In the genomic region with DNA sequence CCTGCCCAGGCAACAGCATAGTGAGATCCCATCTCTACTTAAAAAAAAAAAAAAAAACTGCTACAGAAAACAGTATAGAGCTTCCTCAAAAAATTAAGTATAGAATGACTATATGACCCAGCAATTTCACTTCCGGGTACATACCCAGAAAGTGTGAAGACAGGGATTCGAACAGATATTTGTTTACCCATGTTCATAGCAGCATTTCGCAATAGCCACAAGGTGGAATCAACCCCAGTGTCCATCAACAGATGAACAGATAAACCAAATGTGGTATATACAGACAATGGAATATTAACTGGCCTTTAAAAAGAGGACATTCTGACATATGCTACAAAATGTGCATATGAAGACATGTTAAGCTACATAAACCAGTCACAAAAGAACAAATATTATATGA, we compare ENCODE assay signal across 21 cellular contexts.
A peak's percentile ranks its signal among the peaks of the same experiment; 100 is the strongest.
DNase-seq lines count a peak whose midpoint lies in the region; ATAC-seq, FAIRE-seq and TF ChIP-seq lines count a peak whose summit lies in the region.
"Had no signal": no experiment of that assay in that cellular context is flagged by ENCODE, and none has a peak within 500 bp of the region (broad histone marks: within the 10 kb centered on the region; RNA-seq: fewer than 3 reads in every experiment).

No MANE protein-coding gene starts in this region.

- TF ChIP-seq RAD21 in HepG2 (CRISPR knock-in tag; IDR thresholded peaks at IDR 0.05) (no peak), K562 (CRISPR knock-in tag; conservative IDR thresholded peaks at IDR 0.05 in 1 of 2, IDR thresholded peaks at IDR 0.05 in 1 of 2) (no peak)

- H3K4me2 ChIP-seq in HepG2 (ENCODE audit: low read depth, low read length) (no peak overlapping the region), K562 (ENCODE audit: insufficient read depth, low read length) (no peak overlapping the region)

- WGBS in HepG2 (ENCODE audit: low lambda C conversion rate): 31% methylated on average over 3 of the region's 3 CpGs
- 66% methylated on average over 3 of the region's 3 CpGs for WGBS in right lobe of liver (ENCODE audit: insufficient coverage, low coverage, low lambda C conversion rate, missing lambda C conversion rate)
- WGBS in K562 (ENCODE audit: insufficient coverage, low coverage, missing lambda C conversion rate): 3% methylated on average over 3 of the region's 3 CpGs

- intact Hi-C loops in HepG2 (cut with micrococcal nuclease; ENCODE audit: unreplicated experiment): no loop called here
- intact Hi-C loops in right lobe of liver (cut with DNase I): no loop called here
- intact Hi-C loops in K562 (cut with micrococcal nuclease): no loop called here

- H4K20me1 ChIP-seq in HepG2 (ENCODE audit: insufficient read depth, low read length): no peaks in the 10 kb centered on the region
- H4K20me1 ChIP-seq in K562 (replicated peaks; ENCODE audit: control insufficient read depth, insufficient read depth, low read length): no peaks in the 10 kb centered on the region

- H3K4me3 ChIP-seq in HepG2 (replicated peaks in 1 of 3; ENCODE audit: insufficient read depth in 1 of 3, low read depth in 2 of 3, low read length in 3 of 3) (no peak overlapping the region), right lobe of liver (no peak overlapping the region), K562 (no peak overlapping the region)
- H3K4me3 ChIP-seq: GM23248 had no signal

- CTCF ChIA-PET in HepG2 (lab: Yijun Ruan, JAX; ENCODE audit: low intra/inter-chr PET ratio, low total read pairs) (no interaction called here), K562 (lab: Yijun Ruan, JAX; ENCODE audit: low intra/inter-chr PET ratio) (no interaction called here)

- H2AFZ ChIP-seq in HepG2 (ENCODE audit: low read length): no peak overlapping the region
- no peak overlapping the region for H2AFZ ChIP-seq in K562 (ENCODE audit: low read depth, low read length)
- H2AFZ ChIP-seq: GM23248 had no signal

- POLR2A ChIA-PET in HepG2 (lab: Yijun Ruan, JAX) (no interaction called here), K562 (lab: Yijun Ruan, JAX) (no interaction called here)

- no peaks in the 10 kb centered on the region for H3K9me1 ChIP-seq in K562 (ENCODE audit: control insufficient read depth, insufficient read depth, low read length)

- H3K27ac ChIP-seq in HepG2 (ENCODE audit: extremely low read length, insufficient read depth, low read length) (no peak overlapping the region), right lobe of liver (no peak overlapping the region), K562 (ENCODE audit: extremely low read depth, low read depth, low read length) (no peak overlapping the region), caudate nucleus (ENCODE audit: low read depth, low read length) (no peak overlapping the region)
- H3K27ac ChIP-seq: 22Rv1, GM23248 had no signal

- TF ChIP-seq POLR2A in HepG2 (IDR thresholded peaks at IDR 0.05; ENCODE audit: insufficient read depth in 1 of 2, low read depth in 2 of 2, low read length in 2 of 2) (no peak), right lobe of liver (IDR thresholded peaks at IDR 0.05) (no peak), K562 (conservative IDR thresholded peaks at IDR 0.05) (no peak)

- H3K27me3 ChIP-seq in HepG2 (ENCODE audit: control insufficient read depth in 1 of 2, insufficient read depth in 2 of 2, low read length in 2 of 2) (no peaks in the 10 kb centered on the region; a peak in 1 of 5 replicates), right lobe of liver (no peaks in the 10 kb centered on the region), K562 (ENCODE audit: control insufficient read depth in 2 of 2, insufficient read depth in 2 of 2, low read length in 2 of 2) (no peaks in the 10 kb centered on the region)

- H3K79me2 ChIP-seq in HepG2 (ENCODE audit: insufficient read depth, low read length): no peaks in the 10 kb centered on the region
- no peaks in the 10 kb centered on the region for H3K79me2 ChIP-seq in K562 (ENCODE audit: control insufficient read depth, insufficient read depth, low read length)

- no peak overlapping the region for H3K9ac ChIP-seq in HepG2 (ENCODE audit: insufficient read depth, low read depth, low read length)
- no peak overlapping the region for H3K9ac ChIP-seq in K562 (ENCODE audit: insufficient read depth in 1 of 2, low read depth in 2 of 2, low read length in 2 of 2)
- H3K9ac ChIP-seq: GM23248 had no signal

- TF ChIP-seq EP300 in HepG2 (IDR thresholded peaks at IDR 0.05; ENCODE audit: low read depth in 2 of 2, low read length in 2 of 2) (no peak), HepG2 (CRISPR knock-in tag; IDR thresholded peaks at IDR 0.05; ENCODE audit: borderline replicate concordance) (no peak), K562 (IDR thresholded peaks at IDR 0.05; ENCODE audit: low read length) (no peak)

- BruUV-seq in HepG2 (replicated peaks; lab: Mats Ljungman, UMichigan): no TSS peak
- BruUV-seq in K562 (replicated peaks; lab: Mats Ljungman, UMichigan): no TSS peak

- H3K36me3 ChIP-seq in HepG2 (replicated peaks in 1 of 2; ENCODE audit: control insufficient read depth in 1 of 2, insufficient read depth in 2 of 2, low read length in 2 of 2) (no peaks in the 10 kb centered on the region), right lobe of liver (no peaks in the 10 kb centered on the region), K562 (ENCODE audit: control insufficient read depth, insufficient read depth, low read length) (no peaks in the 10 kb centered on the region)

- H3K9me3 ChIP-seq in HepG2 (ENCODE audit: low read length) (no peaks in the 10 kb centered on the region), right lobe of liver (no peaks in the 10 kb centered on the region), K562 (replicated peaks; ENCODE audit: control insufficient read depth, insufficient read depth, low read depth, low read length) (no peaks in the 10 kb centered on the region)
- H3K9me3 ChIP-seq: Caco-2 had no signal

- H3K4me1 ChIP-seq in HepG2 (ENCODE audit: insufficient read depth, low read length): no peaks in the 10 kb centered on the region
- H3K4me1 ChIP-seq in right lobe of liver: no peaks in the 10 kb centered on the region
- H3K4me1 ChIP-seq in K562 (replicated peaks in 1 of 2; ENCODE audit: control insufficient read depth in 2 of 2, insufficient read depth in 2 of 2, low read length in 2 of 2): no peaks in the 10 kb centered on the region
- H3K4me1 ChIP-seq: Caco-2 had no signal

- TF ChIP-seq CTCF in HepG2 (CRISPR knock-in tag; IDR thresholded peaks at IDR 0.05) (no peak), right lobe of liver (IDR thresholded peaks at IDR 0.05) (no peak), K562 (IDR thresholded peaks at IDR 0.05 in 2 of 3, conservative IDR thresholded peaks at IDR 0.05 in 1 of 3; ENCODE audit: insufficient read depth in 2 of 3, low read depth in 1 of 3, low read length in 3 of 3) (no peak)

- ATAC-seq in HepG2 (no peak), right lobe of liver (no peak), K562 (no peak)
- ATAC-seq: CD8-positive, alpha-beta T cell; HCT116 had no signal

- DNase-seq in DMS53 (lab: John Stamatoyannopoulos, UW) (peak; percentile 7), DMS53 treated with DMSO at 0.1 percent for 48 hours (lab: John Stamatoyannopoulos, UW; ENCODE audit: unreplicated experiment) (no peak), HepG2 (ENCODE audit: low spot score) (no peak), right lobe of liver (no peak), K562 (ENCODE audit: extremely low read depth in 1 of 4, low spot score in 3 of 4) (no peak), caudate nucleus (lab: John Stamatoyannopoulos, UW) (no peak), amniotic stem cell (lab: John Stamatoyannopoulos, UW) (no peak)
- DNase-seq: C1 segment of cervical spinal cord; Caco-2; CD4-positive, CD25-positive, alpha-beta regulatory T cell; CD8-positive, alpha-beta T cell; DMS153; DMS79 treated with DMSO at 0.1 percent for 48 hours; GF-D8; GM23248; H9 had no signal

- FAIRE-seq in HepG2 (lab: Jason Lieb, UNC) (peak; percentile 8), K562 (lab: Jason Lieb, UNC) (no peak)
- FAIRE-seq: A204.1, GM12891, GM18507 had no signal

- in situ Hi-C loops in HepG2 (cut with HindIII; ENCODE audit: extremely low pct_ligation_motif_present, low pct_unique_long_range_greater_than_20kb): no loop called here
- in situ Hi-C loops in K562 (cut with MboI): no loop called here

TF ChIP-seq in HepG2, 621 proteins besides CTCF, POLR2A, EP300 and RAD21 (continues in another document):
- TF ChIP-seq DPF2 (CRISPR knock-in tag; IDR thresholded peaks at IDR 0.05; ENCODE audit: borderline replicate concordance, low read depth): no peak
- peak; percentile 15; the same call in 1 of the 2 replicates for TF ChIP-seq CEBPG (CRISPR knock-in tag; IDR thresholded peaks at IDR 0.05)

TF ChIP-seq in K562, 482 proteins besides CTCF, POLR2A, EP300 and RAD21:
- TF ChIP-seq CEBPG (CRISPR knock-in tag; IDR thresholded peaks at IDR 0.05) (no peak), CEBPG (tag; conservative IDR thresholded peaks at IDR 0.05 in 1 of 2, IDR thresholded peaks at IDR 0.05 in 1 of 2) (0 out of 4 replicates have a peak, but pooled peaks of 1 of the 2 experiments have one; percentile 31), GTF2A2 (tag; IDR thresholded peaks at IDR 0.05) (no peak), NUFIP1 (IDR thresholded peaks at IDR 0.05; ENCODE audit: partially characterized antibody) (no peak), CEBPB (tag; IDR thresholded peaks at IDR 0.05) (peak; percentile 74), MTA2 (IDR thresholded peaks at IDR 0.05; ENCODE audit: low read depth) (no peak)
